In genomic region chr9:88890546-88890945, GRCh38 we compare ENCODE assay signal across 2 cellular contexts.
TF ChIP-seq lines count a peak whose summit lies in the region.

No MANE protein-coding gene starts in this region.

TF ChIP-seq in HepG2, 621 proteins besides CTCF, POLR2A, EP300 and RAD21:
- no peak for TF ChIP-seq BRF2 (CRISPR knock-in tag; IDR thresholded peaks at IDR 0.05)
- TF ChIP-seq ZBTB33 (CRISPR knock-in tag; IDR thresholded peaks at IDR 0.05) = no peak
- TF ChIP-seq NFE2L2 (IDR thresholded peaks at IDR 0.05; ENCODE audit: low read length) = peak; percentile 65
- no peak for TF ChIP-seq ZC3H13 (CRISPR knock-in tag; IDR thresholded peaks at IDR 0.05)
- TF ChIP-seq NR3C1 (CRISPR knock-in tag; IDR thresholded peaks at IDR 0.05) = no peak
- 0 out of 4 replicates have a peak, but pooled peaks of 1 of the 2 experiments have one; percentile 30 for TF ChIP-seq MAFK (conservative IDR thresholded peaks at IDR 0.05 in 1 of 2, IDR thresholded peaks at IDR 0.05 in 1 of 2; ENCODE audit: low read length in 2 of 2)
- no peak for TF ChIP-seq ZNF660 (CRISPR knock-in tag; IDR thresholded peaks at IDR 0.05; ENCODE audit: borderline replicate concordance, low read depth)
- no peak for TF ChIP-seq ARID2 (CRISPR knock-in tag; IDR thresholded peaks at IDR 0.05; ENCODE audit: borderline replicate concordance)
- no peak for TF ChIP-seq DDIT3 (CRISPR knock-in tag; IDR thresholded peaks at IDR 0.05)
- no peak for TF ChIP-seq SYNCRIP (IDR thresholded peaks at IDR 0.05; ENCODE audit: insufficient read depth, low read depth, low read length)
- TF ChIP-seq ZNF570 (CRISPR knock-in tag; IDR thresholded peaks at IDR 0.05; ENCODE audit: borderline replicate concordance) = no peak
- TF ChIP-seq ZNF33B (CRISPR knock-in tag; IDR thresholded peaks at IDR 0.05) = no peak
- TF ChIP-seq GATAD2A (CRISPR knock-in tag; IDR thresholded peaks at IDR 0.05) = no peak
- TF ChIP-seq RNF2 (conservative IDR thresholded peaks at IDR 0.05; ENCODE audit: low read depth) = no peak

TF ChIP-seq in SK-N-SH, 30 proteins besides CTCF, POLR2A, EP300 and RAD21 (continued from another document):
- TF ChIP-seq MAX (IDR thresholded peaks at IDR 0.05; ENCODE audit: low read depth) (no peak), REST (IDR thresholded peaks at IDR 0.05; ENCODE audit: low read depth, low read length) (no peak), JUND (IDR thresholded peaks at IDR 0.05) (no peak), TAF1 (IDR thresholded peaks at IDR 0.05; ENCODE audit: borderline replicate concordance, low read depth, low read length) (no peak), TCF12 (IDR thresholded peaks at IDR 0.05) (no peak), FOXJ3 (CRISPR knock-in tag; IDR thresholded peaks at IDR 0.05) (no peak)
